ENCODE assay signal across 25 cellular contexts in genomic region chr9:629136-629535, GRCh38.
A peak's percentile ranks its signal among the peaks of the same experiment; 100 is the strongest.
DNase-seq lines count a peak whose midpoint lies in the region; ATAC-seq and TF ChIP-seq lines count a peak whose summit lies in the region.
"Had no signal": no experiment of that assay in that cellular context is flagged by ENCODE, and none has a peak within 500 bp of the region (broad histone marks: within the 10 kb centered on the region; RNA-seq: fewer than 3 reads in every experiment).

No MANE protein-coding gene starts in this region.

- H3K4me1 ChIP-seq in left ventricle myocardium inferior (peaks cover 81% of the 10 kb centered on the region), right cardiac atrium (ENCODE audit: control insufficient read depth, insufficient read depth, low read length) (peaks cover 8% of the 10 kb centered on the region), osteoblast (ENCODE audit: insufficient read depth, low read length) (peaks cover 37% of the 10 kb centered on the region)

- peak overlapping the region; percentile 15 for H2AFZ ChIP-seq in osteoblast (ENCODE audit: low read length)

- H3K4me3 ChIP-seq in left ventricle myocardium inferior (no peak overlapping the region), right cardiac atrium (ENCODE audit: low read length) (no peak overlapping the region), SK-N-MC (no peak overlapping the region), osteoblast (ENCODE audit: insufficient read depth, low read length) (no peak overlapping the region)
- H3K4me3 ChIP-seq: esophagus squamous epithelium, smooth muscle cell, stomach had no signal

- peaks cover 11% of the 10 kb centered on the region for H3K4me1 Mint-ChIP-seq in activated T-helper 17 cell treated with anti-CD3 and anti-CD28 coated beads, Interleukin-2, amount 50 U/mL, for 72 hours

- no peaks in the 10 kb centered on the region for H3K36me3 Mint-ChIP-seq in activated T-helper 17 cell treated with anti-CD3 and anti-CD28 coated beads, Interleukin-2, amount 50 U/mL, for 72 hours (ENCODE audit: low read depth)

- TF ChIP-seq CTCF in left ventricle myocardium inferior (IDR thresholded peaks at IDR 0.05; ENCODE audit: borderline replicate concordance) (no peak), osteoblast (IDR thresholded peaks at IDR 0.05; ENCODE audit: extremely low read depth, low read depth, low read length) (no peak)

- H3K79me2 ChIP-seq in osteoblast (ENCODE audit: insufficient read depth, low read length): no peaks in the 10 kb centered on the region

- H3K27me3 ChIP-seq in left ventricle myocardium inferior (ENCODE audit: low read depth) (no peaks in the 10 kb centered on the region), right cardiac atrium (ENCODE audit: control insufficient read depth, insufficient read depth) (no peaks in the 10 kb centered on the region), osteoblast (ENCODE audit: insufficient read depth, low read length) (no peaks in the 10 kb centered on the region)
- H3K27me3 ChIP-seq: esophagus squamous epithelium, stomach had no signal

- no peak overlapping the region for H3K4me3 Mint-ChIP-seq in activated T-helper 17 cell treated with anti-CD3 and anti-CD28 coated beads, Interleukin-2, amount 50 U/mL, for 72 hours
- H3K4me3 Mint-ChIP-seq: activated CD8-positive, alpha-beta T cell treated with anti-CD3 and anti-CD28 coated beads, Interleukin-2, amount 10 ng/mL, durations not matched to agents 7 days and 5 days; mesothelial cell of epicardium had no signal

- no peak overlapping the region for H3K4me2 ChIP-seq in osteoblast (ENCODE audit: insufficient read depth, low read length)
- H3K4me2 ChIP-seq: smooth muscle cell had no signal

- no peak overlapping the region for H3K9ac ChIP-seq in SK-N-MC (ENCODE audit: insufficient read length)

- no peaks in the 10 kb centered on the region for H3K27me3 Mint-ChIP-seq in activated T-helper 17 cell treated with anti-CD3 and anti-CD28 coated beads, Interleukin-2, amount 50 U/mL, for 72 hours

- no peak for ATAC-seq in right cardiac atrium
- no peak for ATAC-seq in activated T-helper 17 cell treated with anti-CD3 and anti-CD28 coated beads, Interleukin-2, amount 50 U/mL, for 72 hours (replicated peaks)
- ATAC-seq: activated CD8-positive, alpha-beta T cell treated with anti-CD3 and anti-CD28 coated beads, Interleukin-2, amount 10 ng/mL, durations not matched to agents 7 days and 5 days; left colon had no signal

- H3K9me3 ChIP-seq in left ventricle myocardium inferior (replicated peaks): peaks cover 7% of the 10 kb centered on the region
- no peaks in the 10 kb centered on the region for H3K9me3 ChIP-seq in right cardiac atrium (ENCODE audit: control insufficient read depth, low read length)
- no peaks in the 10 kb centered on the region for H3K9me3 ChIP-seq in SK-N-MC (ENCODE audit: low read depth, low read length)
- H3K9me3 ChIP-seq in osteoblast (ENCODE audit: low read depth, low read length): no peaks in the 10 kb centered on the region
- H3K9me3 ChIP-seq: esophagus squamous epithelium, stomach had no signal

- H3K27ac ChIP-seq in left ventricle myocardium inferior (replicated peaks): peak overlapping the region; percentile 56
- no peak overlapping the region for H3K27ac ChIP-seq in right cardiac atrium (ENCODE audit: low read length)
- H3K27ac ChIP-seq in SK-N-MC: peak overlapping the region; percentile 90
- H3K27ac ChIP-seq in osteoblast (ENCODE audit: low read depth, low read length): no peak overlapping the region
- H3K27ac ChIP-seq: esophagus squamous epithelium, HL-60 had no signal

- no peaks in the 10 kb centered on the region for H4K20me1 ChIP-seq in osteoblast (ENCODE audit: insufficient read depth, low read length)

- DNase-seq in left ventricle myocardium inferior (no peak), right cardiac atrium (no peak), SK-N-MC (ENCODE audit: low read depth, low spot score) (no peak), osteoblast (ENCODE audit: insufficient read length, low spot score, missing footprints) (no peak), posterior cingulate gyrus (no peak), NCI-H446 treated with DMSO at 0.1 percent for 48 hours (lab: John Stamatoyannopoulos, UW) (no peak)
- no peak for DNase-seq in stimulated activated CD8-positive, alpha-beta memory T cell treated with anti-CD3 and anti-CD28 coated beads, Interleukin-4, amount 100 ng/mL, for 48 hours
- DNase-seq: activated CD8-positive, alpha-beta T cell treated with anti-CD3 and anti-CD28 coated beads, Interleukin-2, amount 10 ng/mL, durations not matched to agents 7 days and 5 days; activated naive CD4-positive, alpha-beta T cell treated with anti-CD3 and anti-CD28 coated beads, Interleukin-2, amount 50 U/mL, for 16 hours; activated T-cell treated with anti-CD3 and anti-CD28 coated beads, Interleukin-2, amount 50 U/mL, for 1 hour; C1 segment of cervical spinal cord; cerebellar nuclear complex; effector memory CD4-positive, alpha-beta T cell; esophagus squamous epithelium; glutamatergic neuron; NCI-H187 treated with DMSO at 0.1 percent for 48 hours; NCI-H446; stimulated activated CD4-positive, alpha-beta T cell treated with anti-CD3 and anti-CD28 coated beads, Interleukin-4, amount 100 ng/mL, for 1 hour; stomach; T1000 had no signal

- H3K36me3 ChIP-seq in left ventricle myocardium inferior: no peaks in the 10 kb centered on the region
- H3K36me3 ChIP-seq in SK-N-MC (ENCODE audit: insufficient read depth, low read length): no peaks in the 10 kb centered on the region
- H3K36me3 ChIP-seq in osteoblast (ENCODE audit: insufficient read depth, low read length): no peaks in the 10 kb centered on the region
- H3K36me3 ChIP-seq: esophagus squamous epithelium, stomach had no signal

- peaks cover 4% of the 10 kb centered on the region for H3K9me3 Mint-ChIP-seq in activated T-helper 17 cell treated with anti-CD3 and anti-CD28 coated beads, Interleukin-2, amount 50 U/mL, for 72 hours

- H3K27ac Mint-ChIP-seq in activated T-helper 17 cell treated with anti-CD3 and anti-CD28 coated beads, Interleukin-2, amount 50 U/mL, for 72 hours: no peak overlapping the region
- H3K27ac Mint-ChIP-seq: activated CD8-positive, alpha-beta T cell treated with anti-CD3 and anti-CD28 coated beads, Interleukin-2, amount 10 ng/mL, durations not matched to agents 7 days and 5 days; mesothelial cell of epicardium had no signal

- WGBS in right cardiac atrium: 66% methylated on average over 3 of the region's 3 CpGs

- intact Hi-C loops in left ventricle myocardium inferior (cut with micrococcal nuclease) (loop anchor here (5.0 kb wide), 1 partner anchor 63 kb away; no protein-coding TSS in a partner anchor), right cardiac atrium (cut with DNase I) (no loop called here), posterior cingulate gyrus (cut with DNase I) (no loop called here)

Comparison
In these comparisons a context has a peak if more than half of its experiments do, and no peak if none do; other contexts are left out.
1. H3K27ac ChIP-seq: peak in left ventricle myocardium inferior (single experiment) and SK-N-MC (single experiment); none in right cardiac atrium (single experiment) and osteoblast (single experiment).